In the genomic region with DNA sequence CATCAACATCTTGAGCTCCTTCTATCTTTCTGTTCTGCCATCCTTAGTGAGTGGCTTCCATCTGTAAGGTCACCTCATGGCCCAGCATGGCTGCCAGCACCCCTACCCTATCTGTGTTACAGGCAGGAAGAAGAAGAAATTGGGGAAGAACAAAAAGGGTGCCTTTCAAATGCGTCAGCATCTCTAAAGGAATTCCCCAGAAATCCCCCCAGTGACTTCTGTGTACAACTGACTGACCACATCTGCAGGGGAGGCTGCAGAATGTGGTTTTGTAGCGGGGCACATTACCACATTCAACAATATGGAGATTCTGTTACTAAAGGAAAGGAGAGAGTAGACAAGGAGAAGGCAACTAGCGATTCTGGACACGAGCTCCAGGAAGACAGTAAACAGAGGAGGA, we compare ENCODE assay signal across 10 cellular contexts. TPM values are rescaled to one million over a fixed set of nuclear protein-coding genes. Genes with fewer than 3 reads are reported as not detected.
DNase-seq lines count a peak whose midpoint lies in the region; ATAC-seq and TF ChIP-seq lines count a peak whose summit lies in the region.
"Had no signal": no experiment of that assay in that cellular context is flagged by ENCODE, and none has a peak within 500 bp of the region (broad histone marks: within the 10 kb centered on the region; RNA-seq: fewer than 3 reads in every experiment).

No MANE protein-coding gene starts in this region.

- ATAC-seq in GM18907 (IDR thresholded peaks at IDR 0.05; ENCODE audit: unreplicated experiment) (peak; percentile 62), HG03378 (IDR thresholded peaks at IDR 0.05; ENCODE audit: unreplicated experiment) (peak; percentile 61)
- ATAC-seq in activated naive CD8-positive, alpha-beta T cell treated with anti-CD3 and anti-CD28 coated beads, Interleukin-2, amount 10 ng/mL, durations not matched to agents 7 days and 5 days (ENCODE audit: low read depth) = peak; percentile 29

- peak; percentile 16 for DNase-seq in AG04450 (ENCODE audit: low read depth, low spot score)
- DNase-seq in activated naive CD8-positive, alpha-beta T cell treated with anti-CD3 and anti-CD28 coated beads, Interleukin-2, amount 10 ng/mL, durations not matched to agents 7 days and 5 days = peak; percentile 40
- no peak for DNase-seq in NCI-H2081 (lab: John Stamatoyannopoulos, UW)
- DNase-seq in NCI-H1105 (lab: John Stamatoyannopoulos, UW) = no peak
- DNase-seq in DMS 273 (lab: John Stamatoyannopoulos, UW; ENCODE audit: unreplicated experiment) = no peak
- no peak for DNase-seq in HuH-7 (ENCODE audit: low spot score)
- DNase-seq: endodermal cell had no signal

- no peaks in the 10 kb centered on the region for H3K27me3 ChIP-seq in AG04450 (ENCODE audit: control insufficient read depth, insufficient read depth, low read length)

- no peak overlapping the region for H3K4me3 ChIP-seq in AG04450 (ENCODE audit: low read depth, low read length)

- no peaks in the 10 kb centered on the region for H3K27me3 Mint-ChIP-seq in activated naive CD8-positive, alpha-beta T cell treated with anti-CD3 and anti-CD28 coated beads, Interleukin-2, amount 10 ng/mL, durations not matched to agents 7 days and 5 days

- H3K9me3 ChIP-seq in AG04450 (ENCODE audit: control insufficient read depth, insufficient read depth, low read length) = no peaks in the 10 kb centered on the region

- peak overlapping the region; percentile 47 for H3K27ac ChIP-seq in AG04450 (ENCODE audit: low read depth, low read length)

- H3K27ac Mint-ChIP-seq in activated naive CD8-positive, alpha-beta T cell treated with anti-CD3 and anti-CD28 coated beads, Interleukin-2, amount 10 ng/mL, durations not matched to agents 7 days and 5 days = peak overlapping the region; percentile 49
- H3K27ac Mint-ChIP-seq: endodermal cell had no signal

- no peak for TF ChIP-seq CTCF in AG04450 (IDR thresholded peaks at IDR 0.05; ENCODE audit: low read depth, low read length)

- H3K36me3 Mint-ChIP-seq in activated naive CD8-positive, alpha-beta T cell treated with anti-CD3 and anti-CD28 coated beads, Interleukin-2, amount 10 ng/mL, durations not matched to agents 7 days and 5 days = no peaks in the 10 kb centered on the region

- H3K9me3 Mint-ChIP-seq in activated naive CD8-positive, alpha-beta T cell treated with anti-CD3 and anti-CD28 coated beads, Interleukin-2, amount 10 ng/mL, durations not matched to agents 7 days and 5 days = no peaks in the 10 kb centered on the region
- H3K9me3 Mint-ChIP-seq: endodermal cell, nephron had no signal

- CTCF ChIA-PET in AG04450 (lab: Charles Lee) = interaction anchor here (1.1 to 5.7 kb wide), 6 partner anchors 14 to 1143 kb away, joined by 3 to 43 read pairs (median 3); no protein-coding TSS in a partner anchor

- peaks cover 56% of the 10 kb centered on the region for H3K4me1 Mint-ChIP-seq in activated naive CD8-positive, alpha-beta T cell treated with anti-CD3 and anti-CD28 coated beads, Interleukin-2, amount 10 ng/mL, durations not matched to agents 7 days and 5 days

- POLR2A ChIA-PET in AG04450 (lab: Yijun Ruan, JAX) = interaction anchor here (1.4 kb wide), 1 partner anchor 40 kb away, joined by 4 read pairs; a partner anchor contains a TSS
- POLR2A ChIA-PET in activated naive CD8-positive, alpha-beta T cell treated with anti-CD3 and anti-CD28 coated beads, Interleukin-2, amount 10 ng/mL, durations not matched to agents 7 days and 5 days (lab: Charles Lee) = interaction anchor here (1.5 kb wide), 1 partner anchor 14 kb away, joined by 6 read pairs; no protein-coding TSS in a partner anchor

- peak overlapping the region; percentile 23 for H3K4me3 Mint-ChIP-seq in activated naive CD8-positive, alpha-beta T cell treated with anti-CD3 and anti-CD28 coated beads, Interleukin-2, amount 10 ng/mL, durations not matched to agents 7 days and 5 days
- H3K4me3 Mint-ChIP-seq: endodermal cell, nephron had no signal

RNA-seq across cellular contexts. Expression of a gene that starts 40.1 kb away (rescaled TPM):
- 55.0 and 61.6 TPM in 2 replicates for polyA plus RNA-seq in AG04450 (2011; rRNA removed)
- polyA minus RNA-seq in AG04450 (2011; rRNA and poly(A)+ RNA removed) = 31.5 and 35.6 TPM in 2 replicates
- 10 to 100 TPM; 21.7 to 23.7 TPM for total RNA-seq in activated naive CD8-positive, alpha-beta T cell treated with anti-CD3 and anti-CD28 coated beads, Interleukin-2, amount 10 ng/mL, durations not matched to agents 7 days and 5 days

RNA-seq across cellular contexts. Expression of a gene that starts 40.5 kb away (rescaled TPM):
- 207 and 221 TPM in 2 replicates for polyA plus RNA-seq in AG04450 (2011; rRNA removed)
- 38.3 and 61.4 TPM in 2 replicates for polyA minus RNA-seq in AG04450 (2011; rRNA and poly(A)+ RNA removed)
- total RNA-seq in activated naive CD8-positive, alpha-beta T cell treated with anti-CD3 and anti-CD28 coated beads, Interleukin-2, amount 10 ng/mL, durations not matched to agents 7 days and 5 days = 10 to 100 TPM; 83.8 to 87.8 TPM

Comparison
In these comparisons a context has a peak if more than half of its experiments do, and no peak if none do; other contexts are left out.
1. DNase-seq: peak in AG04450 (single experiment) and activated naive CD8-positive, alpha-beta T cell treated with anti-CD3 and anti-CD28 coated beads, Interleukin-2, amount 10 ng/mL, durations not matched to agents 7 days and 5 days (single experiment); none in NCI-H2081 (0 of 2), NCI-H1105 (single experiment), DMS 273 (single experiment) and HuH-7 (single experiment).
2. Peak in every context shown above with its lines, with median percentiles within 50 percentile points of each other: ATAC-seq.